Comparison of ENCODE assay signal across 8 cellular contexts in genomic region chr16:18926189-18926865, GRCh38.
DNase-seq lines count a peak whose midpoint lies in the region; ATAC-seq and TF ChIP-seq lines count a peak whose summit lies in the region.

TSS of gene SMG1 (minus strand) at chr16:18926408. CDS start at chr16:18926041, 367 bp downstream.

- ATAC-seq in HG03378 (IDR thresholded peaks at IDR 0.05; ENCODE audit: unreplicated experiment): peak; percentile 94

- DNase-seq in AML-193 (lab: John Stamatoyannopoulos, UW) (peak; percentile 71 to 72), NCI-H446 treated with DMSO at 0.1 percent for 48 hours (lab: John Stamatoyannopoulos, UW) (peak; percentile 61), cerebellar cortex (ENCODE audit: low spot score) (peak; percentile 96), islet precursor cell (peak; percentile 99)
- peak; percentile 98 for DNase-seq in activated CD4-positive, CD25-positive, alpha-beta regulatory T cell treated with anti-CD3 and anti-CD28 coated beads, Interleukin-2, amount 50 U/mL, for 72 hours
- peak; percentile 95 for DNase-seq in stimulated activated CD4-positive, alpha-beta T cell treated with anti-CD3 and anti-CD28 coated beads, Interleukin-12 subunit alpha, Interleukin-12 subunit beta, amount 100 ng/mL, for 4 hours

- peak; percentile 72 for TF ChIP-seq POLR2A in GM19099 (IDR thresholded peaks at IDR 0.05; ENCODE audit: extremely low read depth, insufficient read length, low read depth)

Comparison
In these comparisons a context has a peak if more than half of its experiments do, and no peak if none do; other contexts are left out.
1. Peak in every context shown above with its lines: DNase-seq and ATAC-seq.